ENCODE assay signal across 18 cellular contexts in genomic region chr9:98846879-98847278, GRCh38. TPM values are rescaled to one million over a fixed set of nuclear protein-coding genes. Genes with fewer than 3 reads are reported as not detected.
A peak's percentile ranks its signal among the peaks of the same experiment; 100 is the strongest.
DNase-seq lines count a peak whose midpoint lies in the region; ATAC-seq, FAIRE-seq and TF ChIP-seq lines count a peak whose summit lies in the region.
"Had no signal": no experiment of that assay in that cellular context is flagged by ENCODE, and none has a peak within 500 bp of the region (broad histone marks: within the 10 kb centered on the region; RNA-seq: fewer than 3 reads in every experiment).

No MANE protein-coding gene starts in this region.

- H3K27me3 ChIP-seq in HCT116 (ENCODE audit: insufficient read depth, low read length): no peaks in the 10 kb centered on the region
- H3K27me3 ChIP-seq in K562 (ENCODE audit: control insufficient read depth in 2 of 2, insufficient read depth in 2 of 2, low read length in 2 of 2): no peaks in the 10 kb centered on the region
- no peaks in the 10 kb centered on the region for H3K27me3 ChIP-seq in SK-N-SH (ENCODE audit: insufficient read depth)

- RAD21 ChIA-PET in HCT116 (lab: Charles Lee; ENCODE audit: low non-redundant PET in 1 of 2, low total read pairs in 2 of 2, uncharacterized antibody in 2 of 2, unreplicated experiment in 2 of 2): no interaction called here

- in situ Hi-C loops in K562 (cut with MboI): loop anchor here (5.0 kb wide), 1 partner anchor 150 kb away; no protein-coding TSS in a partner anchor

- peaks cover 6% of the 10 kb centered on the region for H3F3A ChIP-seq in SK-N-SH (replicated peaks; ENCODE audit: insufficient read depth)

- intact Hi-C loops in HCT116 (cut with micrococcal nuclease): no loop called here
- intact Hi-C loops in K562 (cut with micrococcal nuclease): loop anchor here (5.0 kb wide), 3 partner anchors 40 to 295 kb away; partner anchors contain the start of gene GALNT12
- intact Hi-C loops in sciatic nerve (cut with DNase I): no loop called here

- WGBS in K562 (ENCODE audit: insufficient coverage, low coverage, missing lambda C conversion rate): 55% methylated on average over 2 of the region's 2 CpGs
- 72% methylated on average over 2 of the region's 2 CpGs for WGBS in SK-N-SH (ENCODE audit: low lambda C conversion rate)

- no peaks in the 10 kb centered on the region for H3K79me2 ChIP-seq in HCT116 (ENCODE audit: insufficient read depth, low read length)
- no peaks in the 10 kb centered on the region for H3K79me2 ChIP-seq in K562 (ENCODE audit: control insufficient read depth, insufficient read depth, low read length)
- no peaks in the 10 kb centered on the region for H3K79me2 ChIP-seq in SK-N-SH (ENCODE audit: insufficient read depth)

- H3K4me1 ChIP-seq in HCT116 (ENCODE audit: control insufficient read depth in 1 of 2, insufficient read depth in 2 of 2, low read length in 2 of 2): peaks cover 6 to 25% of the 10 kb centered on the region in 2 experiments; a peak in 3 of 4 replicates
- H3K4me1 ChIP-seq in K562 (replicated peaks in 1 of 2; ENCODE audit: control insufficient read depth in 2 of 2, insufficient read depth in 2 of 2, low read length in 2 of 2): peaks cover 4 to 33% of the 10 kb centered on the region in 2 experiments; a peak in 4 of 5 replicates
- H3K4me1 ChIP-seq in SK-N-SH (ENCODE audit: control insufficient read depth in 1 of 2, insufficient read depth in 2 of 2, low read depth in 1 of 2, low read length in 1 of 2): peaks cover 0 to 4% of the 10 kb centered on the region in 2 experiments; a peak in 1 of 4 replicates

- no peak for FAIRE-seq in K562 (lab: Jason Lieb, UNC)
- FAIRE-seq: G401.6, GM12892, GM19239 had no signal

- H3K4me3 ChIP-seq in HCT116 (replicated peaks in 1 of 2; ENCODE audit: low read depth in 1 of 2, low read length in 2 of 2): no peak overlapping the region
- H3K4me3 ChIP-seq in K562: no peak overlapping the region
- H3K4me3 ChIP-seq in SK-N-SH (ENCODE audit: low read depth in 2 of 2, low read length in 1 of 2): no peak overlapping the region
- H3K4me3 ChIP-seq: GM23338 had no signal

- TF ChIP-seq POLR2A in HCT116 (IDR thresholded peaks at IDR 0.05; ENCODE audit: borderline replicate concordance, extremely low read depth, insufficient read depth, insufficient read length): no peak
- TF ChIP-seq POLR2A in K562 (conservative IDR thresholded peaks at IDR 0.05): no peak

- no peak overlapping the region for H2AFZ ChIP-seq in HCT116 (ENCODE audit: low read depth, low read length, poor library complexity, severe bottlenecking)
- H2AFZ ChIP-seq in K562 (ENCODE audit: low read depth, low read length): no peak overlapping the region
- H2AFZ ChIP-seq in SK-N-SH (ENCODE audit: low read depth): no peak overlapping the region
- H2AFZ ChIP-seq: GM23338 had no signal

- H4K20me1 ChIP-seq in HCT116 (ENCODE audit: insufficient read depth) (no peaks in the 10 kb centered on the region), K562 (replicated peaks; ENCODE audit: control insufficient read depth, insufficient read depth, low read length) (no peaks in the 10 kb centered on the region), SK-N-SH (ENCODE audit: insufficient read depth) (no peaks in the 10 kb centered on the region)

- CTCF ChIA-PET in HCT116 (lab: Charles Lee) (interaction anchor here (2.2 to 4.5 kb wide), 3 partner anchors 40 to 292 kb away, joined by 6 to 55 read pairs (median 14); partner anchors contain the start of gene GALNT12), K562 (lab: Yijun Ruan, JAX; ENCODE audit: low intra/inter-chr PET ratio) (interaction anchor here (4.7 kb wide), 1 partner anchor 152 kb away, joined by 34 read pairs; no protein-coding TSS in a partner anchor), SK-N-SH (lab: Yijun Ruan, JAX) (interaction anchor here (0.8 to 6.2 kb wide), 4 partner anchors 9 to 294 kb away, joined by 3 to 89 read pairs (median 62); no protein-coding TSS in a partner anchor)

- ATAC-seq in HCT116: no peak
- no peak for ATAC-seq in K562
- ATAC-seq in sciatic nerve: no peak
- ATAC-seq: GM23338 had no signal

- H3K9ac ChIP-seq in HCT116 (ENCODE audit: low read length) (no peak overlapping the region), K562 (ENCODE audit: insufficient read depth in 1 of 2, low read depth in 2 of 2, low read length in 2 of 2) (no peak overlapping the region), SK-N-SH (no peak overlapping the region)

- H3K27ac ChIP-seq in HCT116 (ENCODE audit: low read depth, low read length): no peak overlapping the region
- no peak overlapping the region for H3K27ac ChIP-seq in K562 (ENCODE audit: extremely low read depth, low read depth, low read length)
- H3K27ac ChIP-seq in SK-N-SH (ENCODE audit: low read depth in 2 of 2, low read length in 1 of 2): no peak overlapping the region

- H3K9me3 ChIP-seq in HCT116 (ENCODE audit: control insufficient read depth in 1 of 2, insufficient read depth in 1 of 2, low read depth in 1 of 2, low read length in 2 of 2) (no peaks in the 10 kb centered on the region), K562 (replicated peaks; ENCODE audit: control insufficient read depth, insufficient read depth, low read depth, low read length) (no peaks in the 10 kb centered on the region), SK-N-SH (no peaks in the 10 kb centered on the region)

- H3K36me3 ChIP-seq in HCT116 (ENCODE audit: control insufficient read depth in 1 of 2, insufficient read depth in 2 of 2, low read length in 2 of 2) (peaks cover 2 to 9% of the 10 kb centered on the region in 2 experiments; a peak in 2 of 4 replicates), K562 (ENCODE audit: control insufficient read depth, insufficient read depth, low read length) (peaks cover 74% of the 10 kb centered on the region), SK-N-SH (replicated peaks in 1 of 2; ENCODE audit: control insufficient read depth in 1 of 2, insufficient read depth in 2 of 2, low read length in 1 of 2) (no peaks in the 10 kb centered on the region)

- no peak overlapping the region for H3K4me2 ChIP-seq in HCT116 (ENCODE audit: low read length)
- H3K4me2 ChIP-seq in K562 (ENCODE audit: insufficient read depth, low read length): no peak overlapping the region
- H3K4me2 ChIP-seq in SK-N-SH: no peak overlapping the region
- H3K4me2 ChIP-seq: GM23338 had no signal

- H3K9me2 ChIP-seq in HCT116 (ENCODE audit: insufficient read depth) (no peaks in the 10 kb centered on the region), SK-N-SH (no peaks in the 10 kb centered on the region)

- DNase-seq in HCT116 (ENCODE audit: low read depth, low spot score): no peak
- DNase-seq in K562 (ENCODE audit: extremely low read depth in 1 of 4, low spot score in 3 of 4): no peak
- DNase-seq in sciatic nerve (ENCODE audit: low spot score): peak; percentile 28
- DNase-seq in SK-N-SH: no peak
- no peak for DNase-seq in activated CD8-positive, alpha-beta memory T cell treated with anti-CD3 and anti-CD28 coated beads for 24 hours
- no peak for DNase-seq in foreskin melanocyte
- DNase-seq: C1 segment of cervical spinal cord; Calu3; CD4-positive, alpha-beta memory T cell; COR-L47; DMS53; DMS79 treated with DMSO at 0.1 percent for 48 hours; H9; HFFc6 had no signal

- TF ChIP-seq EP300 in K562 (IDR thresholded peaks at IDR 0.05; ENCODE audit: low read length): no peak
- TF ChIP-seq EP300 in SK-N-SH (IDR thresholded peaks at IDR 0.05; ENCODE audit: borderline replicate concordance in 1 of 2, low read depth in 1 of 2, low read length in 1 of 2): no peak

- TF ChIP-seq RAD21 in HCT116 (IDR thresholded peaks at IDR 0.05; ENCODE audit: low read depth) (no peak), K562 (CRISPR knock-in tag; conservative IDR thresholded peaks at IDR 0.05 in 1 of 2, IDR thresholded peaks at IDR 0.05 in 1 of 2) (no peak), SK-N-SH (IDR thresholded peaks at IDR 0.05; ENCODE audit: low read length) (no peak)

- H3K9me1 ChIP-seq in K562 (ENCODE audit: control insufficient read depth, insufficient read depth, low read length): no peaks in the 10 kb centered on the region

- BruUV-seq in HCT116 (replicated peaks; lab: Mats Ljungman, UMichigan): no TSS peak
- BruUV-seq in K562 (replicated peaks; lab: Mats Ljungman, UMichigan): no TSS peak

- TF ChIP-seq CTCF in HCT116 (IDR thresholded peaks at IDR 0.05 in 2 of 3, conservative IDR thresholded peaks at IDR 0.05 in 1 of 3; ENCODE audit: borderline replicate concordance in 1 of 3, insufficient read depth in 1 of 3, low read depth in 2 of 3, low read length in 2 of 3): no peak
- TF ChIP-seq CTCF in K562 (IDR thresholded peaks at IDR 0.05 in 2 of 3, conservative IDR thresholded peaks at IDR 0.05 in 1 of 3; ENCODE audit: insufficient read depth in 2 of 3, low read depth in 1 of 3, low read length in 3 of 3): no peak
- TF ChIP-seq CTCF in SK-N-SH (IDR thresholded peaks at IDR 0.05): no peak

- POLR2A ChIA-PET in HCT116 (lab: Charles Lee): no interaction called here
- POLR2A ChIA-PET in K562 (lab: Yijun Ruan, JAX): interaction anchor here (1.8 to 2.3 kb wide), 2 partner anchors 9 to 152 kb away, joined by 5 to 8 read pairs; no protein-coding TSS in a partner anchor
- POLR2A ChIA-PET in SK-N-SH (lab: Yijun Ruan, JAX): no interaction called here

RNA-seq across cellular contexts. Expression of gene GALNT12, which starts 39.4 kb away (rescaled TPM):
- 31.2 TPM for total RNA-seq in HCT116 (2021; ENCODE audit: unreplicated experiment)
- polyA plus RNA-seq in HCT116 (2012): 30.0 and 30.3 TPM in 2 replicates
- 99.2 and 173 TPM in 2 replicates for total RNA-seq in K562 (2011; cell fraction: chromatin; rRNA removed; ENCODE audit: low replicate concordance)
- 75.7 and 81.2 TPM in 2 replicates for total RNA-seq in K562 (2011; cell fraction: nucleolus; rRNA removed)
- total RNA-seq in K562 (2011; cell fraction: nucleoplasm; rRNA removed): 101 and 122 TPM in 2 replicates
- total RNA-seq in K562 (2014; rRNA removed): 36.3 and 39.1 TPM in 2 replicates
- 44.2 and 51.1 TPM in 2 replicates for total RNA-seq in K562 (2014; rRNA removed; fragmentation: Illumina TruSeq; extraction: Trizol)
- 43.6 and 46.8 TPM in 2 replicates for total RNA-seq in K562 (2015; rRNA removed; fragmentation: Illumina TruSeq; extraction: Trizol)
- 38.1 and 39.3 TPM in 2 replicates for total RNA-seq in K562 (2021)
- polyA plus RNA-seq in K562 (2011; rRNA removed): 82.9 and 86.6 TPM in 2 replicates
- 28.4 and 41.1 TPM in 2 replicates for polyA plus RNA-seq in K562 (2011; cell fraction: cytosol; rRNA removed)
- polyA plus RNA-seq in K562 (2011; cell fraction: nucleus; rRNA removed): 163 and 207 TPM in 2 replicates
- polyA plus RNA-seq in K562 (2012): 37.8 and 58.5 TPM in 2 replicates
- 42.4 and 45.3 TPM in 2 replicates for polyA plus RNA-seq in K562 (2014; fragmentation: Illumina TruSeq; extraction: Trizol)
- 10 to 100 TPM; 29.7 to 33.7 TPM for polyA plus RNA-seq in K562 (2014; fragmentation: Nextera tagmentation; extraction: Ambion mirVana)
- 45.6 and 49.4 TPM in 2 replicates for polyA plus RNA-seq in K562 (2014; rRNA removed)
- 35.3 and 36.9 TPM in 2 replicates for polyA minus RNA-seq in K562 (2011; rRNA and poly(A)+ RNA removed)
- 12.0 and 15.8 TPM in 2 replicates for polyA minus RNA-seq in K562 (2011; cell fraction: cytosol; rRNA and poly(A)+ RNA removed)
- polyA minus RNA-seq in K562 (2011; cell fraction: nucleus; rRNA and poly(A)+ RNA removed): 32.7 and 49.1 TPM in 2 replicates
- 10.7 TPM for total RNA-seq in sciatic nerve
- 7.4 TPM in 2 replicates for polyA plus RNA-seq in SK-N-SH (2012; rRNA removed)
- 5.5 and 5.6 TPM in 2 replicates for polyA plus RNA-seq in SK-N-SH (2012; cell fraction: cytosol; rRNA removed)
- polyA plus RNA-seq in SK-N-SH (2012; cell fraction: nucleus; rRNA removed): 10.4 and 15.0 TPM in 2 replicates

RNA-seq across cellular contexts. Expression of gene ANKS6, which starts 50.5 kb away (rescaled TPM):
- total RNA-seq in HCT116 (2021; ENCODE audit: unreplicated experiment): 39.2 TPM
- polyA plus RNA-seq in HCT116 (2012): 34.6 and 36.1 TPM in 2 replicates
- 68.9 and 115 TPM in 2 replicates for total RNA-seq in K562 (2011; cell fraction: chromatin; rRNA removed; ENCODE audit: low replicate concordance)
- 69.9 and 73.9 TPM in 2 replicates for total RNA-seq in K562 (2011; cell fraction: nucleolus; rRNA removed)
- total RNA-seq in K562 (2011; cell fraction: nucleoplasm; rRNA removed): 65.8 and 76.9 TPM in 2 replicates
- total RNA-seq in K562 (2014; rRNA removed): 46.3 and 64.7 TPM in 2 replicates
- total RNA-seq in K562 (2014; rRNA removed; fragmentation: Illumina TruSeq; extraction: Trizol): 25.4 and 28.5 TPM in 2 replicates
- 30.1 and 31.9 TPM in 2 replicates for total RNA-seq in K562 (2015; rRNA removed; fragmentation: Illumina TruSeq; extraction: Trizol)
- total RNA-seq in K562 (2021): 72.2 and 74.5 TPM in 2 replicates
- polyA plus RNA-seq in K562 (2011; rRNA removed): 46.5 and 50.7 TPM in 2 replicates
- 43.5 and 86.7 TPM in 2 replicates for polyA plus RNA-seq in K562 (2011; cell fraction: cytosol; rRNA removed)
- 120 and 181 TPM in 2 replicates for polyA plus RNA-seq in K562 (2011; cell fraction: nucleus; rRNA removed)
- polyA plus RNA-seq in K562 (2012): 43.7 and 44.2 TPM in 2 replicates
- polyA plus RNA-seq in K562 (2014; fragmentation: Illumina TruSeq; extraction: Trizol): 36.9 and 41.8 TPM in 2 replicates
- polyA plus RNA-seq in K562 (2014; fragmentation: Nextera tagmentation; extraction: Ambion mirVana): 10 to 100 TPM in 1 of 2 experiments, 1 to 10 TPM in 1; 9.9 to 11.8 TPM
- polyA plus RNA-seq in K562 (2014; rRNA removed): 68.8 and 74.3 TPM in 2 replicates
- polyA minus RNA-seq in K562 (2011; rRNA and poly(A)+ RNA removed): 27.0 and 35.5 TPM in 2 replicates
- 29.9 and 31.2 TPM in 2 replicates for polyA minus RNA-seq in K562 (2011; cell fraction: cytosol; rRNA and poly(A)+ RNA removed)
- polyA minus RNA-seq in K562 (2011; cell fraction: nucleus; rRNA and poly(A)+ RNA removed): 31.0 and 35.3 TPM in 2 replicates
- 16.5 TPM for total RNA-seq in sciatic nerve
- 26.1 and 29.3 TPM in 2 replicates for polyA plus RNA-seq in SK-N-SH (2012; rRNA removed)
- polyA plus RNA-seq in SK-N-SH (2012; cell fraction: cytosol; rRNA removed): 11.8 and 17.9 TPM in 2 replicates
- 97.6 and 123 TPM in 2 replicates for polyA plus RNA-seq in SK-N-SH (2012; cell fraction: nucleus; rRNA removed)
